ENCODE assay signal across 11 cellular contexts in genomic region chr7:26091933-26092332, GRCh38.
A peak's percentile ranks its signal among the peaks of the same experiment; 100 is the strongest.
DNase-seq lines count a peak whose midpoint lies in the region; ATAC-seq and TF ChIP-seq lines count a peak whose summit lies in the region.
"Had no signal": no experiment of that assay in that cellular context is flagged by ENCODE, and none has a peak within 500 bp of the region (broad histone marks: within the 10 kb centered on the region; RNA-seq: fewer than 3 reads in every experiment).

No MANE protein-coding gene starts in this region.

- no peak for TF ChIP-seq POLR2A in gastroesophageal sphincter (IDR thresholded peaks at IDR 0.05)

- no peaks in the 10 kb centered on the region for H3K4me1 ChIP-seq in gastroesophageal sphincter
- H3K4me1 ChIP-seq: uterus had no signal

- no peak for TF ChIP-seq EP300 in gastroesophageal sphincter (IDR thresholded peaks at IDR 0.05)

- WGBS in gastroesophageal sphincter (ENCODE audit: low coverage in 1 of 2), 2 donors = 62 to 68% methylated on average over 4 of the region's 4 CpGs

- peak; percentile 46 for DNase-seq in DMS79 treated with DMSO at 0.1 percent for 48 hours (lab: John Stamatoyannopoulos, UW)
- peak; percentile 71 for DNase-seq in H4 (ENCODE audit: low spot score)
- peak; percentile 36 for DNase-seq in iPS-NIHi11 (ENCODE audit: low spot score)
- DNase-seq in LoVo (ENCODE audit: low spot score) = no peak
- no peak for DNase-seq in NCI-H2227 (lab: John Stamatoyannopoulos, UW; ENCODE audit: unreplicated experiment)
- DNase-seq: activated effector memory CD4-positive, alpha-beta T cell treated with anti-CD3 and anti-CD28 coated beads, Interleukin-2, amount 50 U/mL, for 16 hours; uterus had no signal

- ATAC-seq in gastroesophageal sphincter = no peak
- ATAC-seq: HepG2 had no signal

- no peak overlapping the region for H3K4me3 Mint-ChIP-seq in T-helper 1 cell treated with Interleukin-12 subunit alpha and Interleukin-12 subunit beta and Interleukin-4 antibody, amounts not matched to agents 30 μg/mL and 1 μg/mL, for 36 hours

- peaks cover 15% of the 10 kb centered on the region for H3K4me1 Mint-ChIP-seq in T-helper 1 cell treated with Interleukin-12 subunit alpha and Interleukin-12 subunit beta and Interleukin-4 antibody, amounts not matched to agents 30 μg/mL and 1 μg/mL, for 36 hours (ENCODE audit: low read depth)

- peak overlapping the region; percentile 42 for H3K27ac Mint-ChIP-seq in T-helper 1 cell treated with Interleukin-12 subunit alpha and Interleukin-12 subunit beta and Interleukin-4 antibody, amounts not matched to agents 30 μg/mL and 1 μg/mL, for 36 hours

- TF ChIP-seq CTCF in gastroesophageal sphincter (IDR thresholded peaks at IDR 0.05) = no peak

- no peaks in the 10 kb centered on the region for H3K36me3 Mint-ChIP-seq in T-helper 1 cell treated with Interleukin-12 subunit alpha and Interleukin-12 subunit beta and Interleukin-4 antibody, amounts not matched to agents 30 μg/mL and 1 μg/mL, for 36 hours (ENCODE audit: low read depth)

- no peak overlapping the region for H3K27ac ChIP-seq in gastroesophageal sphincter
- H3K27ac ChIP-seq: esophagus muscularis mucosa, uterus had no signal

- H3K27me3 ChIP-seq in gastroesophageal sphincter = no peaks in the 10 kb centered on the region
- H3K27me3 ChIP-seq: uterus had no signal

- H3K9me3 Mint-ChIP-seq in T-helper 1 cell treated with Interleukin-12 subunit alpha and Interleukin-12 subunit beta and Interleukin-4 antibody, amounts not matched to agents 30 μg/mL and 1 μg/mL, for 36 hours = no peaks in the 10 kb centered on the region

- no peaks in the 10 kb centered on the region for H3K36me3 ChIP-seq in gastroesophageal sphincter
- H3K36me3 ChIP-seq: esophagus muscularis mucosa, uterus had no signal

- no peaks in the 10 kb centered on the region for H3K27me3 Mint-ChIP-seq in T-helper 1 cell treated with Interleukin-12 subunit alpha and Interleukin-12 subunit beta and Interleukin-4 antibody, amounts not matched to agents 30 μg/mL and 1 μg/mL, for 36 hours (ENCODE audit: low read depth)

- no peaks in the 10 kb centered on the region for H3K9me3 ChIP-seq in gastroesophageal sphincter
- H3K9me3 ChIP-seq: esophagus muscularis mucosa, uterus had no signal

- no peak overlapping the region for H3K4me3 ChIP-seq in gastroesophageal sphincter
- H3K4me3 ChIP-seq: esophagus muscularis mucosa, uterus had no signal

Comparison
In these comparisons a context has a peak if more than half of its experiments do, and no peak if none do; other contexts are left out.
1. DNase-seq: peak in DMS79 treated with DMSO at 0.1 percent for 48 hours (single experiment), H4 (single experiment) and iPS-NIHi11 (single experiment); none in LoVo (single experiment) and NCI-H2227 (single experiment).